In genomic region chr11:43997022-43997665, GRCh38 we compare ENCODE assay signal across 2 cellular contexts.
A peak's percentile ranks its signal among the peaks of the same experiment; 100 is the strongest.
TF ChIP-seq lines count a peak whose summit lies in the region.

No MANE protein-coding gene starts in this region.

TF ChIP-seq in Ishikawa, 13 proteins besides CTCF, POLR2A, EP300 and RAD21:
- TF ChIP-seq TCF12 (IDR thresholded peaks at IDR 0.05; ENCODE audit: low read depth): no peak
- peak; percentile 19; the same call in 1 of the 2 replicates for TF ChIP-seq NFIC (IDR thresholded peaks at IDR 0.05)
- TF ChIP-seq EGR1 (IDR thresholded peaks at IDR 0.05): no peak

TF ChIP-seq in GM12878, 131 proteins besides CTCF, POLR2A, EP300 and RAD21:
- TF ChIP-seq E2F8 (IDR thresholded peaks at IDR 0.05; ENCODE audit: low read depth, partially characterized antibody) (no peak), IKZF1 (conservative IDR thresholded peaks at IDR 0.05) (no peak), PRDM15 (CRISPR knock-in tag; IDR thresholded peaks at IDR 0.05) (no peak)
